ENCODE assay signal across 18 cellular contexts in genomic region chr9:79813262-79813646, GRCh38.
A peak's percentile ranks its signal among the peaks of the same experiment; 100 is the strongest.
DNase-seq lines count a peak whose midpoint lies in the region; ATAC-seq, FAIRE-seq and TF ChIP-seq lines count a peak whose summit lies in the region.
"Had no signal": no experiment of that assay in that cellular context is flagged by ENCODE, and none has a peak within 500 bp of the region (broad histone marks: within the 10 kb centered on the region; RNA-seq: fewer than 3 reads in every experiment).

No MANE protein-coding gene starts in this region.

- no peaks in the 10 kb centered on the region for H3K9me3 Mint-ChIP-seq in activated naive CD4-positive, alpha-beta T cell treated with anti-CD3 and anti-CD28 coated beads, Interleukin-2, amount 50 U/mL, for 24 hours
- no peaks in the 10 kb centered on the region for H3K9me3 Mint-ChIP-seq in IgD-negative memory B cell
- H3K9me3 Mint-ChIP-seq in activated T-helper 2 cell treated with anti-CD3 and anti-CD28 coated beads, Interferon-gamma antibody, Interleukin-2, Interleukin-4, amounts not matched to agents 10 μg/mL and 5 μg/mL and 100 μg/mL, durations not matched to agents 14 hours and 24 hours and 36 hours = no peaks in the 10 kb centered on the region
- H3K9me3 Mint-ChIP-seq: activated naive CD4-positive, alpha-beta T cell treated with anti-CD3 and anti-CD28 coated beads, Interleukin-2, amount 50 U/mL, for 72 hours had no signal

- FAIRE-seq in D721Med (lab: Jason Lieb, UNC) = no peak
- FAIRE-seq: bronchial epithelial cell, K562 had no signal

- no peak for TF ChIP-seq POLR2A in spleen (IDR thresholded peaks at IDR 0.05)

- H3K27me3 ChIP-seq in spleen (replicated peaks in 1 of 7) = no peaks in the 10 kb centered on the region
- H3K27me3 ChIP-seq: hepatocyte had no signal

- no peaks in the 10 kb centered on the region for H3K27me3 Mint-ChIP-seq in activated naive CD4-positive, alpha-beta T cell treated with anti-CD3 and anti-CD28 coated beads, Interleukin-2, amount 50 U/mL, for 24 hours
- H3K27me3 Mint-ChIP-seq in IgD-negative memory B cell = no peaks in the 10 kb centered on the region
- H3K27me3 Mint-ChIP-seq in activated T-helper 2 cell treated with anti-CD3 and anti-CD28 coated beads, Interferon-gamma antibody, Interleukin-2, Interleukin-4, amounts not matched to agents 10 μg/mL and 5 μg/mL and 100 μg/mL, durations not matched to agents 14 hours and 24 hours and 36 hours (ENCODE audit: low read depth) = peaks cover 10% of the 10 kb centered on the region

- peaks cover 37% of the 10 kb centered on the region for H3K4me1 Mint-ChIP-seq in activated naive CD4-positive, alpha-beta T cell treated with anti-CD3 and anti-CD28 coated beads, Interleukin-2, amount 50 U/mL, for 24 hours
- H3K4me1 Mint-ChIP-seq in IgD-negative memory B cell = peaks cover 46 to 60% (median 56%) of the 10 kb centered on the region in 3 donors
- peaks cover 46% of the 10 kb centered on the region for H3K4me1 Mint-ChIP-seq in activated T-helper 2 cell treated with anti-CD3 and anti-CD28 coated beads, Interferon-gamma antibody, Interleukin-2, Interleukin-4, amounts not matched to agents 10 μg/mL and 5 μg/mL and 100 μg/mL, durations not matched to agents 14 hours and 24 hours and 36 hours (ENCODE audit: low read depth)

- TF ChIP-seq CTCF in spleen (IDR thresholded peaks at IDR 0.05 in 8 of 11, conservative IDR thresholded peaks at IDR 0.05 in 3 of 11) (no peak), D721Med (IDR thresholded peaks at IDR 0.05; ENCODE audit: insufficient read depth, missing control alignments) (no peak)

- peak overlapping the region in 6 of 8 donors; percentile 1 to 67 (median 48) for H3K27ac ChIP-seq in spleen
- H3K27ac ChIP-seq: hepatocyte had no signal

- WGBS in spleen, 5 donors = 29 to 49% (median 44%) methylated on average over 1 of the region's 1 CpG

- no peak overlapping the region for H3K27ac Mint-ChIP-seq in activated naive CD4-positive, alpha-beta T cell treated with anti-CD3 and anti-CD28 coated beads, Interleukin-2, amount 50 U/mL, for 24 hours
- no peak overlapping the region for H3K27ac Mint-ChIP-seq in IgD-negative memory B cell
- H3K27ac Mint-ChIP-seq in activated T-helper 2 cell treated with anti-CD3 and anti-CD28 coated beads, Interferon-gamma antibody, Interleukin-2, Interleukin-4, amounts not matched to agents 10 μg/mL and 5 μg/mL and 100 μg/mL, durations not matched to agents 14 hours and 24 hours and 36 hours = peak overlapping the region; percentile 65

- H3K9me3 ChIP-seq in spleen = no peaks in the 10 kb centered on the region

- H3K36me3 Mint-ChIP-seq in activated naive CD4-positive, alpha-beta T cell treated with anti-CD3 and anti-CD28 coated beads, Interleukin-2, amount 50 U/mL, for 24 hours = no peaks in the 10 kb centered on the region
- no peaks in the 10 kb centered on the region for H3K36me3 Mint-ChIP-seq in IgD-negative memory B cell
- no peaks in the 10 kb centered on the region for H3K36me3 Mint-ChIP-seq in activated T-helper 2 cell treated with anti-CD3 and anti-CD28 coated beads, Interferon-gamma antibody, Interleukin-2, Interleukin-4, amounts not matched to agents 10 μg/mL and 5 μg/mL and 100 μg/mL, durations not matched to agents 14 hours and 24 hours and 36 hours (ENCODE audit: low read depth)
- H3K36me3 Mint-ChIP-seq: activated naive CD4-positive, alpha-beta T cell treated with anti-CD3 and anti-CD28 coated beads, Interleukin-2, amount 50 U/mL, for 72 hours had no signal

- peak overlapping the region; percentile 80 for H3K4me3 Mint-ChIP-seq in activated naive CD4-positive, alpha-beta T cell treated with anti-CD3 and anti-CD28 coated beads, Interleukin-2, amount 50 U/mL, for 24 hours
- peak overlapping the region; percentile 18 to 83 (median 76) for H3K4me3 Mint-ChIP-seq in IgD-negative memory B cell
- H3K4me3 Mint-ChIP-seq in activated T-helper 2 cell treated with anti-CD3 and anti-CD28 coated beads, Interferon-gamma antibody, Interleukin-2, Interleukin-4, amounts not matched to agents 10 μg/mL and 5 μg/mL and 100 μg/mL, durations not matched to agents 14 hours and 24 hours and 36 hours (ENCODE audit: low read depth) = peak overlapping the region; percentile 71

- peaks cover 11 to 65% (median 43%) of the 10 kb centered on the region in 6 donors for H3K4me1 ChIP-seq in spleen

- no peak for DNase-seq in activated naive CD4-positive, alpha-beta T cell (lab: John Stamatoyannopoulos, UW)
- no peak for DNase-seq in activated T-helper 2 cell treated with anti-CD3 and anti-CD28 coated beads, Interferon-gamma antibody, Interleukin-2, Interleukin-4, amounts not matched to agents 10 μg/mL and 5 μg/mL and 100 μg/mL, durations not matched to agents 14 hours and 24 hours and 36 hours (ENCODE audit: low spot score)
- DNase-seq in spleen (no peak), SW480 (ENCODE audit: low spot score) (no peak), D721Med (ENCODE audit: insufficient read length, low spot score) (no peak)
- DNase-seq: effector CD4-positive, alpha-beta T cell; kidney glomerular epithelial cell; NCI-H1105; NCI-H2171 treated with DMSO at 0.1 percent for 48 hours; substantia nigra; T1000 had no signal

- peak overlapping the region in 2 of 8 donors; percentile 22 to 42 for H3K4me3 ChIP-seq in spleen
- H3K4me3 ChIP-seq: hepatocyte, K562 had no signal

- intact Hi-C loops in activated T-helper 2 cell treated with anti-CD3 and anti-CD28 coated beads, Interferon-gamma antibody, Interleukin-2, Interleukin-4, amounts not matched to agents 10 μg/mL and 5 μg/mL and 100 μg/mL, durations not matched to agents 14 hours and 24 hours and 36 hours (cut with micrococcal nuclease) = loop anchor here (5.0 to 10.0 kb wide), 4 partner anchors 72 to 279 kb away; no protein-coding TSS in a partner anchor
- intact Hi-C loops in spleen (cut with DNase I; ENCODE audit: low total_unique reads) = no loop called here

- no peaks in the 10 kb centered on the region for H3K36me3 ChIP-seq in spleen

- no peak for ATAC-seq in GM18858 (IDR thresholded peaks at IDR 0.05; ENCODE audit: unreplicated experiment)
- ATAC-seq: K562 had no signal
